In the genomic region with DNA sequence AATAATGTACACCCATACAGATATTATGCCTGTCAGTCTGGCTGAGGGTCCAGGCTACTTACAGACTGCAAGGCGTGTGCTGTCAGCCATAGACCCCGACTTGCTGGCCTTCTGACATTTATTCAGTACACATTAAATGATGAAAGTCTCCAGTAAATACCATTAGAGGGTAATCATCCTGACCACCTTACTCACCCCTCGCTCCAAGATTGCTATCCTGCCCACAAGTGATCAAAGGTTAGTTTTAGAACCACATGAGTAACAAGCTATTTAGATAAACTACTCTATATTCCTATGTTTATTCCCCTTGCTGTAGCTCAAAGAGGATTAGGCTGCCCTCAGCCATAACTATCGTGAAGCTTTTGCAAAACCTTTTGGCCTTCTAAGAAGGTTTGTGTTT, we compare ENCODE assay signal across 20 cellular contexts.
"Had no signal": no experiment of that assay in that cellular context is flagged by ENCODE, and none has a peak within 500 bp of the region (broad histone marks: within the 10 kb centered on the region; RNA-seq: fewer than 3 reads in every experiment).

No MANE protein-coding gene starts in this region.

- H3K4me3 ChIP-seq: K562 had no signal

- DNase-seq: activated CD4-positive, alpha-beta T cell treated with anti-CD3 and anti-CD28 coated beads, Interleukin-2, amount 10 ng/mL, durations not matched to agents 24 days and 14 days; activated CD4-positive, alpha-beta T cell treated with anti-CD3 and anti-CD28 coated beads, Interleukin-2, amount 50 U/mL, for 48 hours; activated CD4-positive, CD25-positive, alpha-beta regulatory T cell treated with anti-CD3 and anti-CD28 coated beads, Interleukin-2, amount 50 U/mL, for 72 hours; activated CD8-positive, alpha-beta memory T cell treated with anti-CD3 and anti-CD28 coated beads, Interleukin-2, amount 10 ng/mL, durations not matched to agents 7 days and 5 days; activated gamma-delta T cell; activated naive CD4-positive, alpha-beta T cell treated with anti-CD3 and anti-CD28 coated beads for 36 hours; activated T-cell treated with anti-CD3 and anti-CD28 coated beads, Interleukin-2, amount 50 U/mL, for 4 hours; brain microvascular endothelial cell; cerebellar nuclear complex; Karpas-422; NCI-H1092; NCI-H1417; NCI-H2029; NCI-H2107; NCI-H510A treated with DMSO at 0.1 percent for 48 hours; NCI-H69; NK-92 treated with Interleukin-12 subunit alpha and Interleukin-12 subunit beta, amount 100 ng/mL, for 24 hours; OCI-M1; SHP77 treated with DMSO at 0.1 percent for 48 hours had no signal

- H3K27me3 ChIP-seq: brain microvascular endothelial cell had no signal

- H3K36me3 ChIP-seq: brain microvascular endothelial cell had no signal

- H3K27ac ChIP-seq: brain microvascular endothelial cell had no signal
